19 cellular contexts compared by ENCODE assay signal in genomic region chr18:28127763-28128737, GRCh38. TPM values are rescaled to one million over a fixed set of nuclear protein-coding genes. Genes with fewer than 3 reads are reported as not detected.
DNase-seq lines count a peak whose midpoint lies in the region; ATAC-seq and TF ChIP-seq lines count a peak whose summit lies in the region.
"Had no signal": no experiment of that assay in that cellular context is flagged by ENCODE, and none has a peak within 500 bp of the region (broad histone marks: within the 10 kb centered on the region; RNA-seq: fewer than 3 reads in every experiment).

No MANE protein-coding gene starts in this region.

- TF ChIP-seq RAD21 in SK-N-SH (IDR thresholded peaks at IDR 0.05; ENCODE audit: low read length): no peak

- no peak overlapping the region for H2BK12ac ChIP-seq in mesenchymal stem cell (ENCODE audit: low read length in 2 of 2)

- H3K9ac ChIP-seq in SK-N-SH: no peak overlapping the region
- H3K9ac ChIP-seq in mesenchymal stem cell (ENCODE audit: low read length): no peak overlapping the region
- H3K9ac ChIP-seq: BLaER1 had no signal

- H3K79me2 ChIP-seq in SK-N-SH (ENCODE audit: insufficient read depth): peaks cover 100% of the 10 kb centered on the region

- TF ChIP-seq EP300 in SK-N-SH (IDR thresholded peaks at IDR 0.05; ENCODE audit: borderline replicate concordance in 1 of 2, low read depth in 1 of 2, low read length in 1 of 2): no peak

- no peak overlapping the region for H2AFZ ChIP-seq in SK-N-SH (ENCODE audit: low read depth)
- H2AFZ ChIP-seq in mesenchymal stem cell (ENCODE audit: low read depth, low read length): no peak overlapping the region

- peaks cover 14% of the 10 kb centered on the region for H3F3A ChIP-seq in SK-N-SH (replicated peaks; ENCODE audit: insufficient read depth)

- POLR2A ChIA-PET in SK-N-SH (lab: Yijun Ruan, JAX): interaction anchor here (1.2 kb wide), 1 partner anchor 50 kb away, joined by 3 read pairs; no protein-coding TSS in a partner anchor

- WGBS in SK-N-SH (ENCODE audit: low lambda C conversion rate): 72% methylated on average over 7 of the region's 7 CpGs
- 25% methylated on average over 4 of the region's 7 CpGs for WGBS in mesenchymal stem cell

- CTCF ChIA-PET in SK-N-SH (lab: Yijun Ruan, JAX): no interaction called here

- H3K4me3 ChIP-seq in SK-N-SH (ENCODE audit: low read depth in 2 of 2, low read length in 1 of 2) (no peak overlapping the region), mesenchymal stem cell (ENCODE audit: insufficient read depth in 1 of 2, low read depth in 1 of 2, low read length in 2 of 2) (no peak overlapping the region)
- H3K4me3 ChIP-seq: BLaER1, uterus had no signal

- H3K14ac ChIP-seq in mesenchymal stem cell (ENCODE audit: low read length in 2 of 2): no peak overlapping the region

- peak; percentile 67 for ATAC-seq in foreskin keratinocyte
- ATAC-seq in GM19023 (IDR thresholded peaks at IDR 0.05; ENCODE audit: unreplicated experiment): no peak
- no peak for ATAC-seq in GM18519 (IDR thresholded peaks at IDR 0.05; ENCODE audit: low FRiP score, unreplicated experiment)
- ATAC-seq in left colon: no peak
- ATAC-seq: stimulated activated naive CD8-positive, alpha-beta T cell treated with anti-CD3 and anti-CD28 coated beads, Interleukin-15, amount 100 ng/mL, for 72 hours had no signal

- no peak overlapping the region for H2BK120ac ChIP-seq in mesenchymal stem cell (ENCODE audit: low read depth, low read length)

- no peak overlapping the region for H2AK5ac ChIP-seq in mesenchymal stem cell (ENCODE audit: low read length, severe bottlenecking)

- H3K23ac ChIP-seq in mesenchymal stem cell (ENCODE audit: low read length in 2 of 2): no peak overlapping the region

- H4K8ac ChIP-seq in mesenchymal stem cell (ENCODE audit: low read length): no peak overlapping the region

- H3K36me3 ChIP-seq in SK-N-SH (replicated peaks in 1 of 2; ENCODE audit: control insufficient read depth in 1 of 2, insufficient read depth in 2 of 2, low read length in 1 of 2): peaks cover 19 to 35% of the 10 kb centered on the region in 2 experiments
- peaks cover 0 to 3% of the 10 kb centered on the region in 2 experiments for H3K36me3 ChIP-seq in mesenchymal stem cell (ENCODE audit: control insufficient read depth in 1 of 2, insufficient read depth in 2 of 2, low read depth in 1 of 2, low read length in 2 of 2)
- H3K36me3 ChIP-seq: BLaER1, uterus had no signal

- H3K18ac ChIP-seq in mesenchymal stem cell (ENCODE audit: low read depth in 1 of 2, low read length in 2 of 2): no peak overlapping the region

- H3K79me1 ChIP-seq in mesenchymal stem cell (replicated peaks; ENCODE audit: low read length, poor library complexity, severe bottlenecking): peaks cover 18% of the 10 kb centered on the region

- no peaks in the 10 kb centered on the region for H3K9me2 ChIP-seq in SK-N-SH

- no peak overlapping the region for H2BK15ac ChIP-seq in mesenchymal stem cell (ENCODE audit: low read depth, poor library complexity, severe bottlenecking)

- H3K4me2 ChIP-seq in SK-N-SH (no peak overlapping the region), mesenchymal stem cell (ENCODE audit: low read length, poor library complexity, severe bottlenecking) (no peak overlapping the region)
- H3K4me2 ChIP-seq: BLaER1 had no signal

- no peak overlapping the region for H3K4ac ChIP-seq in mesenchymal stem cell (ENCODE audit: low read depth in 1 of 2, low read length in 2 of 2)

- DNase-seq in H4 (ENCODE audit: low spot score): peak; percentile 45
- DNase-seq in SK-N-SH: no peak
- no peak for DNase-seq in foreskin keratinocyte
- peak; percentile 65 for DNase-seq in mesenchymal stem cell
- no peak for DNase-seq in head of caudate nucleus
- no peak for DNase-seq in left colon
- DNase-seq: activated effector memory CD4-positive, alpha-beta T cell treated with Interleukin-2 at 50 U/mL for 16 hours; anterior cingulate cortex; DMS79 treated with DMSO at 0.1 percent for 48 hours; effector memory CD4-positive, alpha-beta T cell; NCI-H2029 treated with DMSO at 0.1 percent for 48 hours; NCI-H524 treated with DMSO at 0.1 percent for 48 hours; stimulated activated naive CD8-positive, alpha-beta T cell treated with anti-CD3 and anti-CD28 coated beads, Interleukin-15, amount 100 ng/mL, for 72 hours; SW 1271; uterus had no signal

- H3K27ac ChIP-seq in SK-N-SH (ENCODE audit: low read depth in 2 of 2, low read length in 1 of 2): peak overlapping the region in 1 of 2 experiments; percentile 13; a peak in 1 of 4 replicates
- H3K27ac ChIP-seq in foreskin keratinocyte: no peak overlapping the region
- peak overlapping the region; percentile 68 for H3K27ac ChIP-seq in mesenchymal stem cell (ENCODE audit: low read length, poor library complexity, severe bottlenecking)
- H3K27ac ChIP-seq: BLaER1, uterus had no signal

- no peak overlapping the region for H2BK5ac ChIP-seq in mesenchymal stem cell (ENCODE audit: low read depth, low read length, poor library complexity, severe bottlenecking)

- H3K9me3 ChIP-seq in SK-N-SH (no peaks in the 10 kb centered on the region), mesenchymal stem cell (ENCODE audit: control insufficient read depth, low read length) (no peaks in the 10 kb centered on the region)
- H3K9me3 ChIP-seq: BLaER1, uterus had no signal

- H3K4me1 ChIP-seq in SK-N-SH (ENCODE audit: control insufficient read depth in 1 of 2, insufficient read depth in 2 of 2, low read depth in 1 of 2, low read length in 1 of 2) (peaks cover 14 to 30% of the 10 kb centered on the region in 2 experiments; a peak in 3 of 4 replicates), foreskin keratinocyte (no peaks in the 10 kb centered on the region), mesenchymal stem cell (ENCODE audit: control insufficient read depth, insufficient read depth, low read depth, low read length) (peaks cover 6% of the 10 kb centered on the region)
- H3K4me1 ChIP-seq: BLaER1, uterus had no signal

- no peak overlapping the region for H4K91ac ChIP-seq in mesenchymal stem cell (ENCODE audit: low read length)

- no peak for TF ChIP-seq CTCF in SK-N-SH (IDR thresholded peaks at IDR 0.05)
- TF ChIP-seq CTCF in foreskin keratinocyte (conservative IDR thresholded peaks at IDR 0.05): no peak

- H3K27me3 ChIP-seq in SK-N-SH (ENCODE audit: insufficient read depth) (no peaks in the 10 kb centered on the region), foreskin keratinocyte (no peaks in the 10 kb centered on the region), mesenchymal stem cell (ENCODE audit: control insufficient read depth in 1 of 2, insufficient read depth in 1 of 2, low read length in 2 of 2) (no peaks in the 10 kb centered on the region)
- H3K27me3 ChIP-seq: BLaER1, uterus had no signal

- intact Hi-C loops in head of caudate nucleus (cut with DNase I): no loop called here
- intact Hi-C loops in left colon (cut with DNase I, micrococcal nuclease): no loop called here

- peaks cover 69% of the 10 kb centered on the region for H4K20me1 ChIP-seq in SK-N-SH (ENCODE audit: insufficient read depth)
- H4K20me1 ChIP-seq: BLaER1 had no signal

TF ChIP-seq in SK-N-SH, 30 proteins besides CTCF, POLR2A, EP300 and RAD21:
- TF ChIP-seq, protein P1, sequence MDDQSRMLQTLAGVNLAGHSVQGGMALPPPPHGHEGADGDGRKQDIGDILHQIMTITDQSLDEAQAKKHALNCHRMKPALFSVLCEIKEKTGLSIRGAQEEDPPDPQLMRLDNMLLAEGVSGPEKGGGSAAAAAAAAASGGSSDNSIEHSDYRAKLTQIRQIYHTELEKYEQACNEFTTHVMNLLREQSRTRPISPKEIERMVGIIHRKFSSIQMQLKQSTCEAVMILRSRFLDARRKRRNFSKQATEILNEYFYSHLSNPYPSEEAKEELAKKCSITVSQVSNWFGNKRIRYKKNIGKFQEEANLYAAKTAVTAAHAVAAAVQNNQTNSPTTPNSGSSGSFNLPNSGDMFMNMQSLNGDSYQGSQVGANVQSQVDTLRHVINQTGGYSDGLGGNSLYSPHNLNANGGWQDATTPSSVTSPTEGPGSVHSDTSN (IDR thresholded peaks at IDR 0.05): peak; percentile 58
- TF ChIP-seq MAX (IDR thresholded peaks at IDR 0.05; ENCODE audit: low read depth): no peak
- no peak for TF ChIP-seq ZBTB33 (IDR thresholded peaks at IDR 0.05; ENCODE audit: borderline replicate concordance, low read depth)

RNA-seq across cellular contexts. Expression of gene CDH2, which starts 48.9 kb away (rescaled TPM):
- 29.8 and 32.5 TPM in 2 replicates for total RNA-seq in H4 (2014; rRNA removed; shearing (Covaris generic))
- polyA plus RNA-seq in SK-N-SH (2012; rRNA removed) (146 and 186 TPM in 2 replicates), foreskin keratinocyte (0.07 and 0.27 TPM in 2 replicates)
- 189 and 223 TPM in 2 replicates for polyA plus RNA-seq in SK-N-SH (2012; cell fraction: cytosol; rRNA removed)
- 62.9 and 131 TPM in 2 replicates for polyA plus RNA-seq in SK-N-SH (2012; cell fraction: nucleus; rRNA removed)
- total RNA-seq in foreskin keratinocyte (0.25 and 0.95 TPM in 2 replicates), left colon (1 to 10 TPM in 1 of 2 donors, under 1 TPM in 1; 0.98 to 1.8 TPM)
- 34.9 TPM for polyA plus RNA-seq in mesenchymal stem cell (2013, experiment 1 of 2)
- 34.7 TPM for polyA plus RNA-seq in mesenchymal stem cell (2013, experiment 2 of 2)
- total RNA-seq: OCI-LY7 had no signal

Comparison
In these comparisons a context has a peak if more than half of its experiments do, and no peak if none do; other contexts are left out.
1. DNase-seq: peak in H4 (single experiment) and mesenchymal stem cell (single experiment); none in SK-N-SH (single experiment), foreskin keratinocyte (0 of 2), head of caudate nucleus (0 of 42) and left colon (0 of 2).
2. RNA of gene CDH2, which starts 48.9 kb away (total RNA-seq): 29.8 to 32.5 TPM in H4; 0.98 to 1.8 TPM in left colon and 0.25 to 0.95 TPM in foreskin keratinocyte; every median in the first group is over 10 times any median in the second.